8 cellular contexts compared by ENCODE assay signal in the genomic region with DNA sequence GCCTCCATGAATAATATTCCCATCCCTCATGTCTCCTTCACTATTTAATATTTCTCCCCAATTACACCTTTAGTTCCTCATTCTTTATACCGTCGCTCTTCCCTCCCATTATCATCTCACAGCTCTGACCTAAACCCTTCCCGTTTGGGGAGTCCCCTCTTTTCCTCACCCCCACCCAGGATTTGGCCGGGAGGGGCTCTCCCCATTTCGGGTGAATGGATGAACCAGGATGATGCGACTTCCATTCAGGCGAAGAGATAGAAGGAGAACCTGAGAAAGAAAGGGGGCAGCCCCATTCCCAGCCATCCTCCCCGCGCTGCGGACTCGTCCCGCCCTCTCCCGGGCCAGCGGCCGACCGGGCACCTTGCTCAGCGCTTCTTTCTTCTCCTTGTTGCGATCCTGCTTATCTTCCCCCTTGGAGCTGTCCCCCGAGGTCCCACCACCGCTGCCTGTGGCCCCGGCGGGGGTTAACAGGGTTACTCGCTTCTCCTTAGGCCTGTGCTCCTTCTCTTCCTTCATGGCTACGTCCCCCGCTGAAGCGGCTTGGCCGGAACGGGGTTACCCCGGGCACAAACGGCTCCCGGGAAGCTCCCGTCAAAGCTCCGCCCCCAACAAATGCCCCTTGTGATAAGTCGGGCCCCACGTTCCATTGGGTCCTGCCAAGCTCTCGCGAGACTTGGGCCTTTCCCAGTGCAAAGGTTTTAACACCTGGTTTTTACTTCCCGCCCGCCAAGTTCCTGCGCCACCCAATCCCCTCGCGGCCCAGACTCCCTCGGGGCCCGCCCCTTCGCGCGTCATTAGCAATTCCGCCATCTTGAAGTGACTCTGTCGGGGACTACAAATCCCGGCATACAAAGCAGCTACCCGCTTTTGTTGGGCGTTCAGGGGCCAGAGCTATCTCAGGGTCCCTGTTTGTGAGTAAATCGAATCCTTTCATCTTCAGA. TPM values are rescaled to one million over a fixed set of nuclear protein-coding genes. Genes with fewer than 3 reads are reported as not detected.
DNase-seq lines count a peak whose midpoint lies in the region; ATAC-seq, FAIRE-seq and TF ChIP-seq lines count a peak whose summit lies in the region.

TSS of gene UPF3B (minus strand) at position 554 of the 944 bp plus-strand sequence. CDS start at position 519, 35 bp downstream.

- TF ChIP-seq POLR2A in GM19099 (IDR thresholded peaks at IDR 0.05; ENCODE audit: extremely low read depth, insufficient read length, low read depth): peak; percentile 68

- H3K9ac ChIP-seq in kidney (ENCODE audit: low read length in 2 of 2): peak within 1 kb of the TSS; percentile 58 to 81

- no peaks in the 10 kb centered on the region for H3K36me3 ChIP-seq in kidney (ENCODE audit: control insufficient read depth in 1 of 2, insufficient read depth in 2 of 2, low read length in 2 of 2)

- peaks cover 0 to 4% of the 10 kb centered on the region in 2 donors for H3K4me1 ChIP-seq in kidney (ENCODE audit: control insufficient read depth in 1 of 2, insufficient read depth in 1 of 2, low read depth in 1 of 2, low read length in 2 of 2)

- H3K4me1 Mint-ChIP-seq in chondrocyte (ENCODE audit: low read depth): peaks cover 7% of the 10 kb centered on the region

- FAIRE-seq in kidney (lab: Jason Lieb, UNC): peak; percentile 98

- H3K27ac ChIP-seq in kidney (ENCODE audit: low read depth in 2 of 2, low read length in 2 of 2): peak within 1 kb of the TSS; percentile 59 to 67

- H3K36me3 Mint-ChIP-seq in chondrocyte (ENCODE audit: low read depth): peaks cover 1% of the 10 kb centered on the region

- intact Hi-C loops in kidney (cut with DNase I): no loop called here

- H3K4me3 ChIP-seq in kidney (ENCODE audit: low read length in 2 of 2): peak within 1 kb of the TSS; percentile 71 to 85

- TF ChIP-seq CTCF in chondrocyte (IDR thresholded peaks at IDR 0.05) (peak; percentile 8), kidney (IDR thresholded peaks at IDR 0.05; ENCODE audit: borderline replicate concordance, extremely low read depth, insufficient read depth) (no peak)

- DNase-seq in AG20443 (ENCODE audit: low spot score) (peak; percentile 95), NCI-H510A (lab: John Stamatoyannopoulos, UW) (peak; percentile 97), chondrocyte (ENCODE audit: low spot score) (peak; percentile 94), kidney (peak; percentile 98)
- peak; percentile 81 to 85 for DNase-seq in activated CD4-positive, alpha-beta T cell treated with anti-CD3 and anti-CD28 coated beads for 24 hours (ENCODE audit: low read depth in 2 of 2)
- peak; percentile 96 for DNase-seq in stimulated activated CD4-positive, alpha-beta T cell treated with anti-CD3 and anti-CD28 coated beads, Interleukin-15, amount 100 ng/mL, for 24 hours

- no peaks in the 10 kb centered on the region for H3K9me3 ChIP-seq in kidney (ENCODE audit: control insufficient read depth in 1 of 2, low read length in 2 of 2)

- ATAC-seq in HG03432 (IDR thresholded peaks at IDR 0.05; ENCODE audit: unreplicated experiment): peak; percentile 97

- peak within 1 kb of the TSS; percentile 98 for H3K27ac Mint-ChIP-seq in chondrocyte (ENCODE audit: unreplicated experiment)

- H3K9me3 Mint-ChIP-seq in chondrocyte (ENCODE audit: low read depth): peaks cover 4% of the 10 kb centered on the region

- peak within 1 kb of the TSS; percentile 98 for H3K4me3 Mint-ChIP-seq in chondrocyte (ENCODE audit: unreplicated experiment)

- H3K27me3 Mint-ChIP-seq in chondrocyte (ENCODE audit: low read depth): no peaks in the 10 kb centered on the region

RNA-seq across cellular contexts. Expression of gene UPF3B, which starts in this region (rescaled TPM):
- 6.3 to 7.8 TPM (median 7.2 TPM) in 3 replicates for total RNA-seq in chondrocyte
- 6.0 TPM for total RNA-seq in kidney
- polyA plus RNA-seq in kidney (ENCODE audit: insufficient read depth, low read depth, low replicate concordance): 9.4 TPM

Comparison
In these comparisons a context has a peak if more than half of its experiments do, and no peak if none do; other contexts are left out.
1. Peak in every context shown above with its lines: DNase-seq, ATAC-seq, H3K4me3 ChIP-seq and H3K27ac ChIP-seq.